8 cellular contexts compared by ENCODE assay signal in the genomic region with DNA sequence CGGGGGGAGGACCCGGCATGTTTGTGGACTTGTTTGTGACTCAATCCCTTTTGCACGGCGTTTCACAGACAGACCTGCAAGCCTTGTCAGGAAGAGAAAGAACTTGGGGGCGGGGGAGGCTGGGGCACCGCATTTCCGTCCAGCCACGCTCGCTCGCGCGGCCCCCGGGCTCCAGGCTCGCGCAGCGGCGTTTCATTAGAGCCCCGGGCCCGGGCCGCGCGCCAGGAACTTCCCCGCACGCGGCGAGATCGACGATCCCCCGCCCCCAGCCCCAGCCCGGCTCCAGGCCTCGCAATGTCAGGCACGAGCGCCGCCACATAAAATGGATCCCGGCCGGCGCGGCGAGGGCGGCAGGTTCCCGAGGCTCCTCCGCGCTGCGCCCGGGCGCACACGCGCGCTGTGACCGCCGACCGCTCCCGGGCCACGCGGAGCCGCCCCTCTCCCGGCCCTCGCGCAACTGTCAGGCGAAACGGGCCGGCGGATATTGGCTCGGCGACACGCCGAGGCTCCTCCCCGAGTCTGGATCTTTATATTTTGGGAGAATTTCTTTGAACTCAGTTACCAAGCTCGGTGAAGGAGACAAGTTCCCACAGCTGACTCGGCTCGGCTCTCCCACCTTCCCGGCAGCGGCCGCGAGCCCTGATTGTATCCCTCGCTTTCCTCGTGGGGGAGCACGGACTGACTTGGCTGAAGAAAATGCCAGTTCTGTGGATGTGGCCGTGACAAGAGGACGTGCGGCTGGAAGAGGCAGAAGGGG. TPM values are rescaled to one million over a fixed set of nuclear protein-coding genes. Genes with fewer than 3 reads are reported as not detected.
DNase-seq lines count a peak whose midpoint lies in the region; ATAC-seq and TF ChIP-seq lines count a peak whose summit lies in the region.

A gene (plus strand): TSS at position 557 of the 757 bp plus-strand sequence. CDS start 440 bp downstream, outside the sequence.

- peaks cover 27% of the 10 kb centered on the region for H3K4me1 Mint-ChIP-seq in nephron progenitor cell

- DNase-seq in NCI-H748 (lab: John Stamatoyannopoulos, UW; ENCODE audit: unreplicated experiment) (peak; percentile 65), NCI-H748 treated with DMSO at 0.1 percent for 48 hours (lab: John Stamatoyannopoulos, UW) (no peak), NCI-H2029 (lab: John Stamatoyannopoulos, UW) (peak; percentile 21), fibroblast of peridontal ligament (ENCODE audit: extremely low read depth) (peak; percentile 64), nephron progenitor cell (peak; percentile 80), aorta (peak in 1 of 2 donors; percentile 80)
- peak; percentile 61 for DNase-seq in activated CD8-positive, alpha-beta memory T cell treated with anti-CD3 and anti-CD28 coated beads, Interleukin-2, amount 50 U/mL, for 48 hours

- H3K36me3 Mint-ChIP-seq in nephron progenitor cell (ENCODE audit: low read depth), result peaks cover 11% of the 10 kb centered on the region

- peak within 1 kb of the TSS; percentile 96 for H3K4me3 Mint-ChIP-seq in nephron progenitor cell

- no peaks in the 10 kb centered on the region for H3K27me3 ChIP-seq in aorta (ENCODE audit: control insufficient read depth in 1 of 2, insufficient read depth in 2 of 2, low read length in 1 of 2)

- 0% methylated on average over 78 to 81 of the region's 81 CpGs for WGBS in aorta, 2 donors

- H3K9me3 Mint-ChIP-seq in nephron progenitor cell, result peaks cover 3% of the 10 kb centered on the region

- H3K36me3 ChIP-seq in aorta (ENCODE audit: control insufficient read depth in 1 of 2, insufficient read depth in 2 of 2, low read length in 1 of 2), result no peaks in the 10 kb centered on the region

- H3K9me3 ChIP-seq in aorta (ENCODE audit: control insufficient read depth, low read length), result no peaks in the 10 kb centered on the region

- peak within 1 kb of the TSS; percentile 33 to 49 for H3K4me3 ChIP-seq in aorta (ENCODE audit: low read length in 2 of 2)

- peaks cover 8% of the 10 kb centered on the region for H3K27me3 Mint-ChIP-seq in nephron progenitor cell (ENCODE audit: low read depth, poor library complexity)

- no peak for TF ChIP-seq CTCF in nephron progenitor cell (IDR thresholded peaks at IDR 0.05)

- ATAC-seq in aorta (ENCODE audit: low FRiP score) (no peak), GM19452 (IDR thresholded peaks at IDR 0.05; ENCODE audit: unreplicated experiment) (no peak)

- H3K4me1 ChIP-seq in aorta (ENCODE audit: control insufficient read depth in 1 of 2, insufficient read depth in 2 of 2, low read length in 2 of 2), result no peaks in the 10 kb centered on the region

- intact Hi-C loops in aorta (cut with DNase I), result loop anchor here (5.0 to 10.0 kb wide), 2 partner anchors 850 to 1338 kb away; no protein-coding TSS in a partner anchor

- H3K27ac Mint-ChIP-seq in nephron progenitor cell, result peak within 1 kb of the TSS; percentile 97

- no peak within 1 kb of the TSS for H3K27ac ChIP-seq in aorta (ENCODE audit: low read depth in 1 of 2, low read length in 2 of 2)

RNA-seq across cellular contexts. Expression of the gene that starts here (rescaled TPM):
- under 1 TPM; 0.48 to 0.58 TPM for total RNA-seq in aorta
- polyA plus RNA-seq in aorta, result under 1 TPM; under 0.01 to 0.13 TPM
